Comparison of ENCODE assay signal across 17 cellular contexts in genomic region chr12:132146098-132146497, GRCh38. TPM values are rescaled to one million over a fixed set of nuclear protein-coding genes. Genes with fewer than 3 reads are reported as not detected.
DNase-seq lines count a peak whose midpoint lies in the region; ATAC-seq, FAIRE-seq and TF ChIP-seq lines count a peak whose summit lies in the region.
"Had no signal": no experiment of that assay in that cellular context is flagged by ENCODE, and none has a peak within 500 bp of the region (broad histone marks: within the 10 kb centered on the region; RNA-seq: fewer than 3 reads in every experiment).

No MANE protein-coding gene starts in this region.

- no peak overlapping the region for H3K23ac ChIP-seq in H9 (ENCODE audit: insufficient read length, low read depth, low read length)

- H2AK5ac ChIP-seq in H9 (ENCODE audit: insufficient read length, low read length) = no peak overlapping the region

- no peaks in the 10 kb centered on the region for H3K27me3 Mint-ChIP-seq in activated CD4-positive, alpha-beta T cell treated with anti-CD3 and anti-CD28 coated beads, Interleukin-2, amount 10 ng/mL, durations not matched to agents 7 days and 5 days
- H3K27me3 Mint-ChIP-seq in H9 (ENCODE audit: low read depth) (no peaks in the 10 kb centered on the region; the same call in 1 of the 2 replicates), neural progenitor cell (ENCODE audit: insufficient read depth, low read depth) (peaks cover 2% of the 10 kb centered on the region)

- peaks cover 33% of the 10 kb centered on the region for H3K4me1 Mint-ChIP-seq in activated CD4-positive, alpha-beta T cell treated with anti-CD3 and anti-CD28 coated beads, Interleukin-2, amount 10 ng/mL, durations not matched to agents 7 days and 5 days
- H3K4me1 Mint-ChIP-seq in H9 = peaks cover 7 to 10% of the 10 kb centered on the region in 2 experiments
- peaks cover 21% of the 10 kb centered on the region for H3K4me1 Mint-ChIP-seq in neural progenitor cell

- no peak for ATAC-seq in GM12878
- ATAC-seq: esophagus mucosa, heart left ventricle had no signal

- no peak for TF ChIP-seq CTCF in H9 (conservative IDR thresholded peaks at IDR 0.05)
- TF ChIP-seq CTCF in GM12878 (IDR thresholded peaks at IDR 0.05 in 2 of 3, conservative IDR thresholded peaks at IDR 0.05 in 1 of 3; ENCODE audit: control insufficient read depth in 2 of 3, extremely low read depth in 1 of 3, insufficient read depth in 1 of 3, low read depth in 3 of 3, low read length in 3 of 3) = no peak
- TF ChIP-seq CTCF in neural progenitor cell (IDR thresholded peaks at IDR 0.05) = no peak

- H3K79me1 ChIP-seq in H9 (ENCODE audit: insufficient read depth, low read depth, low read length, poor library complexity, severe bottlenecking) = peaks cover 12% of the 10 kb centered on the region

- H3K4me3 ChIP-seq in GM12878 (no peak overlapping the region), neural progenitor cell (no peak overlapping the region)
- H3K4me3 ChIP-seq: colonic mucosa had no signal

- H3K79me2 ChIP-seq in H9 (ENCODE audit: insufficient read depth, low read length) = peaks cover 5% of the 10 kb centered on the region; the same call in 1 of the 2 replicates
- H3K79me2 ChIP-seq in GM12878 (ENCODE audit: control insufficient read depth, insufficient read depth, low read length) = peaks cover 38% of the 10 kb centered on the region
- peaks cover 27% of the 10 kb centered on the region for H3K79me2 ChIP-seq in neural progenitor cell (ENCODE audit: low read depth)

- H4K20me1 ChIP-seq in H9 (ENCODE audit: control insufficient read depth, insufficient read depth, insufficient read length) (no peaks in the 10 kb centered on the region), GM12878 (ENCODE audit: control insufficient read depth, insufficient read depth) (no peaks in the 10 kb centered on the region), neural progenitor cell (ENCODE audit: low read depth) (peaks cover 14% of the 10 kb centered on the region)

- H3K4me1 ChIP-seq in H9 (ENCODE audit: insufficient read depth, low read length) = peaks cover 3% of the 10 kb centered on the region; the same call in 1 of the 2 replicates
- peaks cover 11% of the 10 kb centered on the region for H3K4me1 ChIP-seq in GM12878 (ENCODE audit: control insufficient read depth, insufficient read depth, low read length)
- peaks cover 5% of the 10 kb centered on the region for H3K4me1 ChIP-seq in neural progenitor cell

- in situ Hi-C loops in GM12878 (cut with MboI) = no loop called here

- H3K27ac ChIP-seq in H9 (ENCODE audit: insufficient read length, low read depth, low read length) = no peak overlapping the region
- H3K27ac ChIP-seq in GM12878 (ENCODE audit: control insufficient read depth, insufficient read depth) = no peak overlapping the region
- no peak overlapping the region for H3K27ac ChIP-seq in neural progenitor cell
- H3K27ac ChIP-seq: adrenal gland, colonic mucosa, heart left ventricle, upper lobe of left lung had no signal

- H3K14ac ChIP-seq in H9 (ENCODE audit: insufficient read depth, low read length) = no peak overlapping the region

- no peak overlapping the region for H4K8ac ChIP-seq in H9 (replicated peaks; ENCODE audit: insufficient read length, low read depth, low read length)

- CTCF ChIA-PET in activated CD4-positive, alpha-beta T cell treated with anti-CD3 and anti-CD28 coated beads, Interleukin-2, amount 10 ng/mL, durations not matched to agents 7 days and 5 days (lab: Charles Lee) = interaction anchor here (1.0 kb wide), 1 partner anchor 416 kb away, joined by 3 read pairs; no protein-coding TSS in a partner anchor
- CTCF ChIA-PET in GM12878 (lab: Yijun Ruan, JAX) = no interaction called here

- peaks cover 5% of the 10 kb centered on the region for H3K36me3 Mint-ChIP-seq in activated CD4-positive, alpha-beta T cell treated with anti-CD3 and anti-CD28 coated beads, Interleukin-2, amount 10 ng/mL, durations not matched to agents 7 days and 5 days (ENCODE audit: low read depth)
- H3K36me3 Mint-ChIP-seq in H9 (ENCODE audit: insufficient read depth in 1 of 3, low read depth in 3 of 3) (peaks cover 21 to 39% (median 38%) of the 10 kb centered on the region in 3 experiments), neural progenitor cell (peaks cover 7% of the 10 kb centered on the region)

- H2AFZ ChIP-seq in H9 (ENCODE audit: low read length) (no peak overlapping the region), GM12878 (ENCODE audit: control insufficient read depth, low read depth, low read length) (no peak overlapping the region), neural progenitor cell (replicated peaks) (no peak overlapping the region)

- BruUV-seq in GM12878 (replicated peaks; lab: Mats Ljungman, UMichigan) = no TSS peak

- intact Hi-C loops in GM12878 (cut with micrococcal nuclease; ENCODE audit: unreplicated experiment) = no loop called here

- no peak overlapping the region for H3K56ac ChIP-seq in H9 (ENCODE audit: insufficient read length, low read depth, low read length)

- no peak overlapping the region for H2BK120ac ChIP-seq in H9 (ENCODE audit: low read depth, low read length, poor library complexity, severe bottlenecking)

- no peaks in the 10 kb centered on the region for H3K9me3 Mint-ChIP-seq in activated CD4-positive, alpha-beta T cell treated with anti-CD3 and anti-CD28 coated beads, Interleukin-2, amount 10 ng/mL, durations not matched to agents 7 days and 5 days
- H3K9me3 Mint-ChIP-seq in H9 (no peaks in the 10 kb centered on the region), neural progenitor cell (no peaks in the 10 kb centered on the region)

- no peak overlapping the region for H4K91ac ChIP-seq in H9 (ENCODE audit: insufficient read length, low read depth, low read length)

- no peak overlapping the region for H3K9ac ChIP-seq in H9 (ENCODE audit: extremely low read depth, insufficient read length, low read length)
- H3K9ac ChIP-seq in GM12878 (ENCODE audit: control insufficient read depth, insufficient read depth, low read length) = no peak overlapping the region
- H3K9ac ChIP-seq in neural progenitor cell = no peak overlapping the region

- TF ChIP-seq RAD21 in GM12878 (IDR thresholded peaks at IDR 0.05; ENCODE audit: insufficient read depth, low read depth, low read length) = no peak

- no peak overlapping the region for H2BK12ac ChIP-seq in H9 (ENCODE audit: insufficient read length, low read depth, low read length)

- no peak overlapping the region for H3K4me2 ChIP-seq in H9 (ENCODE audit: insufficient read depth, insufficient read length, low read length)
- peak overlapping the region; percentile 89; the same call in 1 of the 2 replicates for H3K4me2 ChIP-seq in GM12878 (ENCODE audit: control insufficient read depth, insufficient read depth)
- no peak overlapping the region for H3K4me2 ChIP-seq in neural progenitor cell

- FAIRE-seq in GM12878 (lab: Jason Lieb, UNC) = no peak

- SMC1A ChIA-PET in GM12878 (lab: Charles Lee; ENCODE audit: uncharacterized antibody, unreplicated experiment) = no interaction called here

- DNase-seq in activated CD4-positive, alpha-beta T cell treated with anti-CD3 and anti-CD28 coated beads, Interleukin-2, amount 10 ng/mL, durations not matched to agents 7 days and 5 days = no peak
- DNase-seq in activated CD4-positive, alpha-beta T cell treated with anti-CD3 and anti-CD28 coated beads for 4 hours = no peak
- no peak for DNase-seq in H9
- no peak for DNase-seq in GM12878 (ENCODE audit: low read depth, low spot score)
- DNase-seq in neural progenitor cell (ENCODE audit: low spot score) = no peak
- DNase-seq in NCI-H2081 (lab: John Stamatoyannopoulos, UW) = no peak
- DNase-seq in NCI-H2107 treated with DMSO at 0.1 percent for 48 hours (lab: John Stamatoyannopoulos, UW; ENCODE audit: unreplicated experiment) = no peak
- DNase-seq in HPDE6-E6E7 (ENCODE audit: extremely low spot score) = no peak
- DNase-seq: activated CD4-positive, alpha-beta T cell treated with anti-CD3 and anti-CD28 coated beads, Interleukin-2, amount 50 U/mL, for 1 hour; colonic mucosa; NCI-H2107; stimulated activated CD4-positive, alpha-beta T cell treated with anti-CD3 and anti-CD28 coated beads, Interleukin-2, amount 100 ng/mL, for 24 hours; stimulated activated CD8-positive, alpha-beta memory T cell treated with anti-CD3 and anti-CD28 coated beads, Interleukin-4, amount 100 ng/mL, for 48 hours had no signal

- no peak overlapping the region for H4K5ac ChIP-seq in H9 (ENCODE audit: insufficient read length, low read depth, low read length)

- peaks cover 0 to 8% of the 10 kb centered on the region in 2 experiments; a peak in 3 of 4 replicates for H3K36me3 ChIP-seq in GM12878 (ENCODE audit: control insufficient read depth in 2 of 2, insufficient read depth in 2 of 2, low read length in 1 of 2)
- no peaks in the 10 kb centered on the region for H3K36me3 ChIP-seq in neural progenitor cell
- H3K36me3 ChIP-seq: colonic mucosa had no signal

- no peak overlapping the region for H3K4ac ChIP-seq in H9 (ENCODE audit: low read depth, low read length)

- H3K4me3 Mint-ChIP-seq in activated CD4-positive, alpha-beta T cell treated with anti-CD3 and anti-CD28 coated beads, Interleukin-2, amount 10 ng/mL, durations not matched to agents 7 days and 5 days = peak overlapping the region; percentile 93
- H3K4me3 Mint-ChIP-seq in H9 = peak overlapping the region; percentile 83 to 89; a peak in 4 of 5 replicates
- peak overlapping the region; percentile 94 for H3K4me3 Mint-ChIP-seq in neural progenitor cell

- no peak overlapping the region for H3K18ac ChIP-seq in H9 (ENCODE audit: insufficient read length, low read depth, low read length)

- H2BK5ac ChIP-seq in H9 (ENCODE audit: insufficient read length, low read length) = no peak overlapping the region

- H3T11ph ChIP-seq in H9 (ENCODE audit: low read length) = no peak overlapping the region

- H3K9me3 ChIP-seq in H9 (ENCODE audit: control insufficient read depth, low read depth, low read length) (no peaks in the 10 kb centered on the region), GM12878 (replicated peaks; ENCODE audit: control insufficient read depth, insufficient read depth, low read length) (no peaks in the 10 kb centered on the region), neural progenitor cell (ENCODE audit: low read depth) (no peaks in the 10 kb centered on the region)
- H3K9me3 ChIP-seq: adrenal gland, colonic mucosa, heart left ventricle, upper lobe of left lung had no signal

- no CpG with 5 or more reads among the region's 24 CpGs for WGBS in H9 (ENCODE audit: extremely low coverage, insufficient read length, low lambda C conversion rate)
- WGBS in GM12878 (ENCODE audit: insufficient coverage, insufficient replicate concordance, low lambda C conversion rate, missing lambda C conversion rate) = 95% methylated on average over 24 of the region's 24 CpGs

- no peak overlapping the region for H2BK15ac ChIP-seq in H9 (ENCODE audit: low read depth, low read length)

- POLR2A ChIA-PET in activated CD4-positive, alpha-beta T cell treated with anti-CD3 and anti-CD28 coated beads, Interleukin-2, amount 10 ng/mL, durations not matched to agents 7 days and 5 days (lab: Charles Lee) = no interaction called here
- POLR2A ChIA-PET in GM12878 (lab: Charles Lee) = no interaction called here

- TF ChIP-seq POLR2A in GM12878 (IDR thresholded peaks at IDR 0.05; ENCODE audit: low read depth, low read length) = no peak

- no peak for TF ChIP-seq EP300 in GM12878 (IDR thresholded peaks at IDR 0.05; ENCODE audit: borderline replicate concordance in 1 of 2, control insufficient read depth in 1 of 2, low read depth in 2 of 2, low read length in 2 of 2)

- H3F3A ChIP-seq in neural progenitor cell (ENCODE audit: low read depth) = no peaks in the 10 kb centered on the region

- H3K23me2 ChIP-seq in H9 (ENCODE audit: insufficient read length, low read depth, low read length, poor library complexity, severe bottlenecking) = peaks cover 5% of the 10 kb centered on the region

- H3K27ac Mint-ChIP-seq in activated CD4-positive, alpha-beta T cell treated with anti-CD3 and anti-CD28 coated beads, Interleukin-2, amount 10 ng/mL, durations not matched to agents 7 days and 5 days = peak overlapping the region; percentile 92
- no peak overlapping the region; a peak in 1 of 7 replicates for H3K27ac Mint-ChIP-seq in H9
- H3K27ac Mint-ChIP-seq in neural progenitor cell = no peak overlapping the region

- RAD21 ChIA-PET in GM12878 (lab: Charles Lee; ENCODE audit: unreplicated experiment) = no interaction called here

- no peak overlapping the region for H2BK20ac ChIP-seq in H9 (ENCODE audit: low read depth, low read length, poor library complexity, severe bottlenecking)

- no peaks in the 10 kb centered on the region for H3K27me3 ChIP-seq in H9 (ENCODE audit: insufficient read depth, low read length)
- no peaks in the 10 kb centered on the region for H3K27me3 ChIP-seq in GM12878 (replicated peaks in 1 of 2; ENCODE audit: control insufficient read depth in 2 of 2, insufficient read depth in 2 of 2, low read length in 1 of 2)
- H3K27me3 ChIP-seq in neural progenitor cell = no peaks in the 10 kb centered on the region
- H3K27me3 ChIP-seq: adrenal gland, colonic mucosa, heart left ventricle, upper lobe of left lung had no signal

RNA-seq across cellular contexts. Expression of gene NOC4L, which starts 1.8 kb away (rescaled TPM):
- 10 to 100 TPM; 28.9 to 32.4 TPM for total RNA-seq in activated CD4-positive, alpha-beta T cell treated with anti-CD3 and anti-CD28 coated beads, Interleukin-2, amount 10 ng/mL, durations not matched to agents 7 days and 5 days
- total RNA-seq in H9 (2021) (36.5 and 36.9 TPM in 2 replicates), GM12878 (2014; rRNA removed) (22.6 and 32.0 TPM in 2 replicates), GM12878 (2014; rRNA removed; fragmentation: Illumina TruSeq; extraction: Trizol) (4.7 and 7.4 TPM in 2 replicates), GM12878 (2021) (45.2 and 45.3 TPM in 2 replicates), neural progenitor cell (ENCODE audit: low replicate concordance) (3.5 and 12.1 TPM in 2 replicates)
- 7.8 and 8.6 TPM in 2 replicates for total RNA-seq in GM12878 (2013; cell fraction: nucleolus; rRNA removed)
- 4.1 TPM for polyA plus RNA-seq in GM12878 (2011; ENCODE audit: low read depth)
- polyA plus RNA-seq in GM12878 (2011; rRNA removed) (1.2 and 4.6 TPM in 2 replicates), GM12878 (2014; fragmentation: Illumina TruSeq; extraction: Trizol) (2.7 and 7.9 TPM in 2 replicates), GM12878 (2014; fragmentation: Nextera tagmentation; extraction: Ambion mirVana) (1 to 10 TPM in 1 of 2 experiments, under 1 TPM in 1; 0.72 to 3.7 TPM), GM12878 (2014; rRNA removed) (22.6 and 32.9 TPM in 2 replicates), GM12878 (2016; fragmentation: Nextera tagmentation; extraction: Ambion mirVana) (10 to 100 TPM; 65.0 to 68.2 TPM)
- 8.2 and 9.6 TPM in 2 replicates for polyA plus RNA-seq in GM12878 (2011; cell fraction: cytosol; rRNA removed)
- 20.7 and 33.0 TPM in 2 replicates for polyA plus RNA-seq in GM12878 (2011; cell fraction: nucleus; rRNA removed)
- polyA plus RNA-seq in GM12878 (2012) = 18.3 and 19.4 TPM in 2 replicates
- polyA minus RNA-seq in GM12878 (2011; rRNA and poly(A)+ RNA removed) = 2.0 and 5.5 TPM in 2 replicates
- polyA minus RNA-seq in GM12878 (2011; cell fraction: cytosol; rRNA and poly(A)+ RNA removed) = 9.8 and 12.6 TPM in 2 replicates
- 5.4 and 8.8 TPM in 2 replicates for polyA minus RNA-seq in GM12878 (2011; cell fraction: nucleus; rRNA and poly(A)+ RNA removed)

RNA-seq across cellular contexts. Expression of gene DDX51, which starts 2.0 kb away (rescaled TPM):
- total RNA-seq in activated CD4-positive, alpha-beta T cell treated with anti-CD3 and anti-CD28 coated beads, Interleukin-2, amount 10 ng/mL, durations not matched to agents 7 days and 5 days = 10 to 100 TPM; 25.2 to 27.5 TPM
- 37.9 and 38.0 TPM in 2 replicates for total RNA-seq in H9 (2021)
- total RNA-seq in GM12878 (2013; cell fraction: nucleolus; rRNA removed) = 42.9 and 51.7 TPM in 2 replicates
- total RNA-seq in GM12878 (2014; rRNA removed) = 12.9 and 16.2 TPM in 2 replicates
- total RNA-seq in GM12878 (2014; rRNA removed; fragmentation: Illumina TruSeq; extraction: Trizol) = 7.5 and 8.1 TPM in 2 replicates
- 27.7 and 29.1 TPM in 2 replicates for total RNA-seq in GM12878 (2021)
- polyA plus RNA-seq in GM12878 (2011; ENCODE audit: low read depth) = 8.2 TPM
- 4.6 and 9.4 TPM in 2 replicates for polyA plus RNA-seq in GM12878 (2011; rRNA removed)
- 10.0 and 18.0 TPM in 2 replicates for polyA plus RNA-seq in GM12878 (2011; cell fraction: cytosol; rRNA removed)
- polyA plus RNA-seq in GM12878 (2011; cell fraction: nucleus; rRNA removed) = 71.9 and 97.4 TPM in 2 replicates
- polyA plus RNA-seq in GM12878 (2012) = 15.6 and 23.5 TPM in 2 replicates
- 7.3 and 10.5 TPM in 2 replicates for polyA plus RNA-seq in GM12878 (2014; fragmentation: Illumina TruSeq; extraction: Trizol)
- 1 to 10 TPM in 1 of 2 experiments, under 1 TPM in 1; 0.97 to 1.6 TPM for polyA plus RNA-seq in GM12878 (2014; fragmentation: Nextera tagmentation; extraction: Ambion mirVana)
- polyA plus RNA-seq in GM12878 (2014; rRNA removed) = 24.9 and 26.7 TPM in 2 replicates
- polyA plus RNA-seq in GM12878 (2016; fragmentation: Nextera tagmentation; extraction: Ambion mirVana) = 10 to 100 TPM in 1 of 2 experiments, 1 to 10 TPM in 1; 1.7 to 10.3 TPM
- polyA minus RNA-seq in GM12878 (2011; rRNA and poly(A)+ RNA removed) = 8.0 and 11.4 TPM in 2 replicates
- 6.0 and 6.7 TPM in 2 replicates for polyA minus RNA-seq in GM12878 (2011; cell fraction: cytosol; rRNA and poly(A)+ RNA removed)
- polyA minus RNA-seq in GM12878 (2011; cell fraction: nucleus; rRNA and poly(A)+ RNA removed) = 17.3 and 29.9 TPM in 2 replicates
- 8.5 and 15.5 TPM in 2 replicates for total RNA-seq in neural progenitor cell (ENCODE audit: low replicate concordance)
